1 cellular context compared by ENCODE assay signal in genomic region chr16:69424053-69424934, GRCh38.
TF ChIP-seq lines count a peak whose summit lies in the region.

Gene CYB5B (plus strand): TSS chr16:69424619. CDS start chr16:69424684, 65 bp downstream.

TF ChIP-seq in K562, 482 proteins besides CTCF, POLR2A, EP300 and RAD21 (continued from another document and continues in another):
- TF ChIP-seq HOMEZ (CRISPR knock-in tag; IDR thresholded peaks at IDR 0.05), result no peak
- TF ChIP-seq XRCC5 (IDR thresholded peaks at IDR 0.05; ENCODE audit: low read depth, low read length), result no peak
- TF ChIP-seq ETS1 (conservative IDR thresholded peaks at IDR 0.05; ENCODE audit: control insufficient read depth, low read depth, low read length), result peak; percentile 58; the same call in 1 of the 2 replicates
- peak; percentile 32 to 83 for TF ChIP-seq AFF1 (IDR thresholded peaks at IDR 0.05; ENCODE audit: low read depth in 1 of 2, partially characterized antibody in 2 of 2)
- TF ChIP-seq ZNF57 (CRISPR knock-in tag; IDR thresholded peaks at IDR 0.05), result no peak
- TF ChIP-seq SP2 (IDR thresholded peaks at IDR 0.05; ENCODE audit: extremely low read depth, low read depth, low read length, poor library complexity, severe bottlenecking), result peak; percentile 50
- no peak for TF ChIP-seq ZNF780A (CRISPR knock-in tag; IDR thresholded peaks at IDR 0.05)
- peak; percentile 83 for TF ChIP-seq TBP (optimal IDR thresholded peaks at IDR 0.05; ENCODE audit: low read depth, low read length)
- no peak for TF ChIP-seq TAL1 (IDR thresholded peaks at IDR 0.05)
- TF ChIP-seq MED1 (CRISPR knock-in tag; IDR thresholded peaks at IDR 0.05; ENCODE audit: borderline replicate concordance), result no peak
- TF ChIP-seq CHD1 (IDR thresholded peaks at IDR 0.05; ENCODE audit: low read length), result no peak
- no peak for TF ChIP-seq ZNF75A (CRISPR knock-in tag; IDR thresholded peaks at IDR 0.05)
- no peak for TF ChIP-seq TARDBP (IDR thresholded peaks at IDR 0.05)
- TF ChIP-seq HNRNPH1 (optimal IDR thresholded peaks at IDR 0.05; ENCODE audit: low read depth, low read length), result no peak
- TF ChIP-seq CBFA2T3 (IDR thresholded peaks at IDR 0.05), result no peak
- no peak for TF ChIP-seq JUND (IDR thresholded peaks at IDR 0.05; ENCODE audit: borderline replicate concordance, low read depth, low read length)
- TF ChIP-seq JUND (tag; IDR thresholded peaks at IDR 0.05; ENCODE audit: borderline replicate concordance, low read depth, low read length), result no peak; the same call in 2 of the 3 replicates
- no peak for TF ChIP-seq FOXP1 (CRISPR knock-in tag; IDR thresholded peaks at IDR 0.05)
- TF ChIP-seq LARP7 (IDR thresholded peaks at IDR 0.05), result 0 out of 2 replicates have a peak, but pooled peaks have one; percentile 63
- no peak for TF ChIP-seq ZEB2 (IDR thresholded peaks at IDR 0.05)
- TF ChIP-seq ZNF77 (CRISPR knock-in tag; IDR thresholded peaks at IDR 0.05), result no peak
- TF ChIP-seq RAD51 (IDR thresholded peaks at IDR 0.05; ENCODE audit: borderline replicate concordance, low read depth), result no peak
- peak; percentile 77; the same call in 1 of the 2 replicates for TF ChIP-seq ZZZ3 (IDR thresholded peaks at IDR 0.05)
- no peak for TF ChIP-seq RBM34 (IDR thresholded peaks at IDR 0.05; ENCODE audit: borderline replicate concordance, insufficient read depth, low read length)
- TF ChIP-seq ZBTB49 (CRISPR knock-in tag; IDR thresholded peaks at IDR 0.05; ENCODE audit: borderline replicate concordance), result no peak
- no peak for TF ChIP-seq CBX8 (IDR thresholded peaks at IDR 0.05; ENCODE audit: borderline replicate concordance, extremely low read depth, low read depth, low read length, poor library complexity, severe bottlenecking)
- peak; percentile 72; the same call in 1 of the 2 replicates for TF ChIP-seq GABPB1 (CRISPR knock-in tag; IDR thresholded peaks at IDR 0.05)
- TF ChIP-seq THRAP3 (IDR thresholded peaks at IDR 0.05; ENCODE audit: borderline replicate concordance), result no peak
- TF ChIP-seq ZFP1 (CRISPR knock-in tag; IDR thresholded peaks at IDR 0.05), result no peak
- no peak for TF ChIP-seq ZNF398 (CRISPR knock-in tag; IDR thresholded peaks at IDR 0.05)
- no peak for TF ChIP-seq ZNF512 (tag; IDR thresholded peaks at IDR 0.05)
- no peak for TF ChIP-seq BRD4 (IDR thresholded peaks at IDR 0.05)
- TF ChIP-seq CHCHD3 (CRISPR knock-in tag; IDR thresholded peaks at IDR 0.05), result no peak
- no peak for TF ChIP-seq XRCC4 (IDR thresholded peaks at IDR 0.05; ENCODE audit: extremely low read depth, insufficient read depth, insufficient read length)
- TF ChIP-seq ZNF444 (CRISPR knock-in tag; IDR thresholded peaks at IDR 0.05), result no peak
- no peak for TF ChIP-seq GATAD2A (IDR thresholded peaks at IDR 0.05)
- no peak for TF ChIP-seq ZNF224 (CRISPR knock-in tag; IDR thresholded peaks at IDR 0.05)
- peak; percentile 46; the same call in 1 of the 2 replicates for TF ChIP-seq ATF7 (IDR thresholded peaks at IDR 0.05)
- TF ChIP-seq RBM17 (IDR thresholded peaks at IDR 0.05; ENCODE audit: borderline replicate concordance, low read depth, low read length), result no peak
- TF ChIP-seq CEBPZ (IDR thresholded peaks at IDR 0.05; ENCODE audit: borderline replicate concordance, low read depth, low read length), result no peak
- TF ChIP-seq ZNF174 (CRISPR knock-in tag; IDR thresholded peaks at IDR 0.05), result no peak
- no peak for TF ChIP-seq ESRRB (CRISPR knock-in tag; IDR thresholded peaks at IDR 0.05; ENCODE audit: borderline replicate concordance)
- TF ChIP-seq SIN3B (IDR thresholded peaks at IDR 0.05; ENCODE audit: low read depth), result peak; percentile 74; the same call in 1 of the 2 replicates
- no peak for TF ChIP-seq ZBTB34 (CRISPR knock-in tag; IDR thresholded peaks at IDR 0.05)
- TF ChIP-seq SMAD3 (CRISPR knock-in tag; conservative IDR thresholded peaks at IDR 0.05), result no peak
- peak; percentile 66 for TF ChIP-seq ZNF143 (CRISPR knock-in tag; IDR thresholded peaks at IDR 0.05)
- no peak for TF ChIP-seq SNIP1 (IDR thresholded peaks at IDR 0.05; ENCODE audit: low read depth)
- TF ChIP-seq ZNF253 (CRISPR knock-in tag; conservative IDR thresholded peaks at IDR 0.05), result no peak
